In genomic region chr4:54229631-54230478, GRCh38 we compare ENCODE assay signal across 9 cellular contexts. TPM values are rescaled to one million over a fixed set of nuclear protein-coding genes. Genes with fewer than 3 reads are reported as not detected.
DNase-seq lines count a peak whose midpoint lies in the region; ATAC-seq and TF ChIP-seq lines count a peak whose summit lies in the region.
"Had no signal": no experiment of that assay in that cellular context is flagged by ENCODE, and none has a peak within 500 bp of the region (broad histone marks: within the 10 kb centered on the region; RNA-seq: fewer than 3 reads in every experiment).

No MANE protein-coding gene starts in this region.

- no peak for TF ChIP-seq RAD21 in liver (IDR thresholded peaks at IDR 0.05)

- no peaks in the 10 kb centered on the region for H3K36me3 ChIP-seq in liver (ENCODE audit: control insufficient read depth in 4 of 4, insufficient read depth in 3 of 4, low read depth in 1 of 4, low read length in 3 of 4)
- no peaks in the 10 kb centered on the region for H3K36me3 ChIP-seq in thoracic aorta

- WGBS in liver = 4% methylated on average over 63 of the region's 63 CpGs

- H3K36me3 Mint-ChIP-seq in activated CD4-positive, alpha-beta T cell treated with anti-CD3 and anti-CD28 coated beads, Interleukin-2, amount 10 ng/mL, durations not matched to agents 24 days and 14 days (ENCODE audit: low read depth) = peaks cover 5% of the 10 kb centered on the region
- H3K36me3 Mint-ChIP-seq in central memory CD8-positive, alpha-beta T cell (ENCODE audit: insufficient read depth) = peaks cover 5% of the 10 kb centered on the region

- TF ChIP-seq CTCF in liver (IDR thresholded peaks at IDR 0.05; ENCODE audit: low read depth, low read length, missing input control) (no peak), thoracic aorta (IDR thresholded peaks at IDR 0.05) (no peak)

- DNase-seq in activated CD4-positive, alpha-beta T cell treated with anti-CD3 and anti-CD28 coated beads, Interleukin-2, amount 10 ng/mL, durations not matched to agents 24 days and 14 days = no peak
- DNase-seq in activated CD4-positive, alpha-beta T cell treated with anti-CD3 and anti-CD28 coated beads, Interleukin-2, amount 50 U/mL, for 1 hour = no peak
- DNase-seq in central memory CD8-positive, alpha-beta T cell (ENCODE audit: low spot score in 2 of 2) = no peak
- no peak for DNase-seq in thoracic aorta (ENCODE audit: low spot score)
- DNase-seq in activated effector memory CD4-positive, alpha-beta T cell treated with Interleukin-2 at 50 U/mL for 16 hours = no peak

- no peak overlapping the region for H3K9ac ChIP-seq in liver (ENCODE audit: low read depth in 1 of 2, low read length in 2 of 2)

- peaks cover 0 to 14% (median 4%) of the 10 kb centered on the region in 4 donors for H3K27me3 ChIP-seq in liver (ENCODE audit: control insufficient read depth in 4 of 4, insufficient read depth in 4 of 4, low read length in 3 of 4)
- no peaks in the 10 kb centered on the region for H3K27me3 ChIP-seq in thoracic aorta (replicated peaks; ENCODE audit: insufficient read depth)

- H3K27ac Mint-ChIP-seq in activated CD4-positive, alpha-beta T cell treated with anti-CD3 and anti-CD28 coated beads, Interleukin-2, amount 10 ng/mL, durations not matched to agents 24 days and 14 days = peak overlapping the region; percentile 75
- no peak overlapping the region for H3K27ac Mint-ChIP-seq in central memory CD8-positive, alpha-beta T cell (ENCODE audit: low read depth)

- peaks cover 80% of the 10 kb centered on the region for H3K27me3 Mint-ChIP-seq in activated CD4-positive, alpha-beta T cell treated with anti-CD3 and anti-CD28 coated beads, Interleukin-2, amount 10 ng/mL, durations not matched to agents 24 days and 14 days
- H3K27me3 Mint-ChIP-seq in central memory CD8-positive, alpha-beta T cell = peaks cover 84% of the 10 kb centered on the region

- no peaks in the 10 kb centered on the region for H3K9me3 ChIP-seq in liver (ENCODE audit: control insufficient read depth in 4 of 4, low read length in 3 of 4)
- H3K9me3 ChIP-seq in thoracic aorta = no peaks in the 10 kb centered on the region

- no peaks in the 10 kb centered on the region for H3K9me3 Mint-ChIP-seq in activated CD4-positive, alpha-beta T cell treated with anti-CD3 and anti-CD28 coated beads, Interleukin-2, amount 10 ng/mL, durations not matched to agents 24 days and 14 days
- H3K9me3 Mint-ChIP-seq in central memory CD8-positive, alpha-beta T cell = no peaks in the 10 kb centered on the region

- H3K4me3 Mint-ChIP-seq in activated CD4-positive, alpha-beta T cell treated with anti-CD3 and anti-CD28 coated beads, Interleukin-2, amount 10 ng/mL, durations not matched to agents 24 days and 14 days = no peak overlapping the region
- peak overlapping the region; percentile 22 for H3K4me3 Mint-ChIP-seq in central memory CD8-positive, alpha-beta T cell

- H3K4me1 ChIP-seq in liver (ENCODE audit: control insufficient read depth in 4 of 4, insufficient read depth in 4 of 4, low read length in 3 of 4) (peaks cover 24 to 69% (median 54%) of the 10 kb centered on the region in 4 donors), thoracic aorta (ENCODE audit: control insufficient read depth in 1 of 2, low read depth in 2 of 2) (peaks cover 2 to 58% of the 10 kb centered on the region in 2 donors)

- H3K27ac ChIP-seq in liver (ENCODE audit: low read depth in 1 of 2, low read length in 2 of 2) (peak overlapping the region; percentile 29 to 48), thoracic aorta (peak overlapping the region; percentile 92 to 97)

- H3K4me1 Mint-ChIP-seq in activated CD4-positive, alpha-beta T cell treated with anti-CD3 and anti-CD28 coated beads, Interleukin-2, amount 10 ng/mL, durations not matched to agents 24 days and 14 days = peaks cover 29% of the 10 kb centered on the region
- peaks cover 22% of the 10 kb centered on the region for H3K4me1 Mint-ChIP-seq in central memory CD8-positive, alpha-beta T cell

- H3K4me3 ChIP-seq in liver (ENCODE audit: low read depth in 1 of 3, low read length in 3 of 3) (peak overlapping the region in 1 of 3 donors; percentile 42), thoracic aorta (peak overlapping the region; percentile 91)

- intact Hi-C loops in activated CD4-positive, alpha-beta T cell treated with anti-CD3 and anti-CD28 coated beads, Interleukin-2, amount 10 ng/mL, durations not matched to agents 24 days and 14 days (cut with micrococcal nuclease) = loop anchor here (5.0 to 10.0 kb wide), 4 partner anchors 427 to 1853 kb away; partner anchors contain the start of genes KIT and SCFD2

- ATAC-seq in central memory CD8-positive, alpha-beta T cell (replicated peaks; ENCODE audit: extremely low read depth, poor library complexity, severe bottlenecking) = no peak
- ATAC-seq in thoracic aorta (ENCODE audit: insufficient number of reproducible peaks, low FRiP score, low read depth) (no peak), HG03280 (IDR thresholded peaks at IDR 0.05; ENCODE audit: unreplicated experiment) (no peak), HG02623 (IDR thresholded peaks at IDR 0.05; ENCODE audit: unreplicated experiment) (no peak)

TF ChIP-seq in liver, 16 proteins besides CTCF, POLR2A, EP300 and RAD21:
- TF ChIP-seq FOXA1 (IDR thresholded peaks at IDR 0.05) (no peak), ZBTB33 (IDR thresholded peaks at IDR 0.05) (no peak), REST (IDR thresholded peaks at IDR 0.05) (no peak), JUND (IDR thresholded peaks at IDR 0.05) (no peak), GABPA (IDR thresholded peaks at IDR 0.05 in 1 of 2, conservative IDR thresholded peaks at IDR 0.05 in 1 of 2) (no peak), TAF1 (conservative IDR thresholded peaks at IDR 0.05) (no peak), YY1 (IDR thresholded peaks at IDR 0.05) (no peak), HNF4A (conservative IDR thresholded peaks at IDR 0.05) (no peak), SP1 (IDR thresholded peaks at IDR 0.05) (no peak), NR2F2 (IDR thresholded peaks at IDR 0.05) (no peak), EGR1 (IDR thresholded peaks at IDR 0.05; ENCODE audit: low read depth in 2 of 2) (no peak)
- TF ChIP-seq, protein P1, sequence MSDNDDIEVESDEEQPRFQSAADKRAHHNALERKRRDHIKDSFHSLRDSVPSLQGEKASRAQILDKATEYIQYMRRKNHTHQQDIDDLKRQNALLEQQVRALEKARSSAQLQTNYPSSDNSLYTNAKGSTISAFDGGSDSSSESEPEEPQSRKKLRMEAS (IDR thresholded peaks at IDR 0.05) = no peak
TF ChIP-seq in liver: peak in this region for 0.

RNA-seq across cellular contexts. Expression of gene PDGFRA, which starts 0.8 kb away (rescaled TPM):
- total RNA-seq in activated CD4-positive, alpha-beta T cell treated with anti-CD3 and anti-CD28 coated beads, Interleukin-2, amount 10 ng/mL, durations not matched to agents 24 days and 14 days = 0.28 and 0.54 TPM in 2 replicates
- 10 to 100 TPM in 1 of 2 donors, 1 to 10 TPM in 1; 6.5 to 37.0 TPM for total RNA-seq in liver
- polyA plus RNA-seq in liver = 1 to 10 TPM; 6.5 to 8.7 TPM
- 100 to 1,000 TPM; 133 to 268 TPM for total RNA-seq in thoracic aorta
- total RNA-seq: activated CD8-positive, alpha-beta memory T cell treated with anti-CD3 and anti-CD28 coated beads for 36 hours had no signal
